Comparison of ENCODE assay signal across 16 cellular contexts in the genomic region with DNA sequence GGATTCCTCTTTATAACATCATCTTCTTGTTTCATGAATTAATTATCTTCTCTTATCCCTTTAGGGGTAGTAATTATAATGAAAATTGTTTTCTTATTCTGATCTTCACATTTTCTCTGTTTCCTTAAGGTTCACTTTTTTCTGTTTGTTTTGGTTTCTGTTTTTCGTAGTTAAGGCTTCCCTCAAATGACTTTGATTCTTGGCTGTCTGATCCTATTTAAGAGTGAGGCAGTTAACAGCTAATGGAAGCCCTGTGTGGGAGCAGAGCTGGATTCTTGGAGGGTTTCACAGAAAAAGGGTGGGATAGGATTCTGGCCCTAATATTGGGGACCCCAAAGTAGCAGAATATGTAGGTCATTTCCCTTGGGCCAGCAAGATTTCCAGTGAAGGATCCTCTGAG. TPM values are rescaled to one million over a fixed set of nuclear protein-coding genes. Genes with fewer than 3 reads are reported as not detected.
DNase-seq lines count a peak whose midpoint lies in the region; ATAC-seq and TF ChIP-seq lines count a peak whose summit lies in the region.
"Had no signal": no experiment of that assay in that cellular context is flagged by ENCODE, and none has a peak within 500 bp of the region (broad histone marks: within the 10 kb centered on the region; RNA-seq: fewer than 3 reads in every experiment).

No MANE protein-coding gene starts in this region.

- DNase-seq in left ventricle myocardium inferior: no peak
- no peak for DNase-seq in right atrium auricular region (ENCODE audit: low spot score)
- DNase-seq in esophagus squamous epithelium (lab: John Stamatoyannopoulos, UW): no peak
- DNase-seq in prostate gland (ENCODE audit: low spot score): no peak
- DNase-seq in uterus: no peak
- no peak for DNase-seq in stimulated activated CD4-positive, alpha-beta T cell treated with anti-CD3 and anti-CD28 coated beads, Interleukin-4, amount 100 ng/mL, for 1 hour
- DNase-seq: activated CD4-positive, alpha-beta memory T cell treated with anti-CD3 and anti-CD28 coated beads, Interleukin-2, amount 10 ng/mL, durations not matched to agents 7 days and 5 days; CD4-positive, CD25-positive, alpha-beta regulatory T cell; NCI-H446 treated with DMSO at 0.1 percent for 48 hours; nucleus accumbens; substantia nigra had no signal

- intact Hi-C loops in left ventricle myocardium inferior (cut with micrococcal nuclease): loop anchor here (5.0 kb wide), 1 partner anchor 91 kb away; no protein-coding TSS in a partner anchor
- intact Hi-C loops in esophagus squamous epithelium (cut with DNase I): no loop called here
- intact Hi-C loops in prostate gland (cut with DNase I): no loop called here
- intact Hi-C loops in uterus (cut with DNase I; ENCODE audit: low total_unique reads): no loop called here

- H3K36me3 ChIP-seq in left ventricle myocardium inferior: no peaks in the 10 kb centered on the region
- no peaks in the 10 kb centered on the region for H3K36me3 ChIP-seq in right atrium auricular region
- no peaks in the 10 kb centered on the region for H3K36me3 ChIP-seq in esophagus squamous epithelium
- H3K36me3 ChIP-seq in prostate gland: no peaks in the 10 kb centered on the region
- no peaks in the 10 kb centered on the region for H3K36me3 ChIP-seq in uterus

- no peaks in the 10 kb centered on the region for H3K9me3 ChIP-seq in left ventricle myocardium inferior (replicated peaks)
- no peaks in the 10 kb centered on the region for H3K9me3 ChIP-seq in right atrium auricular region
- no peaks in the 10 kb centered on the region for H3K9me3 ChIP-seq in esophagus squamous epithelium
- no peaks in the 10 kb centered on the region for H3K9me3 ChIP-seq in prostate gland
- no peaks in the 10 kb centered on the region for H3K9me3 ChIP-seq in uterus
- H3K9me3 ChIP-seq: A549 had no signal

- 15 to 25% methylated on average over 1 of the region's 1 CpG for WGBS in esophagus squamous epithelium, 2 donors
- 30% methylated on average over 1 of the region's 1 CpG for WGBS in prostate gland

- peak overlapping the region; percentile 21 for H3K27ac ChIP-seq in left ventricle myocardium inferior (replicated peaks)
- H3K27ac ChIP-seq in right atrium auricular region: peak overlapping the region in 1 of 2 donors; percentile 13
- peak overlapping the region; percentile 63 to 87 (median 82) for H3K27ac ChIP-seq in esophagus squamous epithelium
- peak overlapping the region; percentile 63 to 75 for H3K27ac ChIP-seq in prostate gland
- peak overlapping the region; percentile 23 to 46 for H3K27ac ChIP-seq in uterus
- H3K27ac ChIP-seq: HL-60 had no signal

- ATAC-seq in HG03378 (IDR thresholded peaks at IDR 0.05; ENCODE audit: unreplicated experiment): no peak
- no peak for ATAC-seq in HG03460 (IDR thresholded peaks at IDR 0.05; ENCODE audit: unreplicated experiment)
- ATAC-seq: activated naive CD4-positive, alpha-beta T cell treated with anti-CD3 and anti-CD28 coated beads, Interleukin-2, amount 50 U/mL, for 72 hours had no signal

- TF ChIP-seq CTCF in left ventricle myocardium inferior (IDR thresholded peaks at IDR 0.05; ENCODE audit: borderline replicate concordance) (no peak), right atrium auricular region (IDR thresholded peaks at IDR 0.05) (no peak), esophagus squamous epithelium (IDR thresholded peaks at IDR 0.05) (no peak), prostate gland (IDR thresholded peaks at IDR 0.05) (no peak), uterus (IDR thresholded peaks at IDR 0.05) (no peak)

- H3K4me1 ChIP-seq in left ventricle myocardium inferior (peaks cover 18% of the 10 kb centered on the region), right atrium auricular region (peaks cover 0 to 20% of the 10 kb centered on the region in 2 donors), esophagus squamous epithelium (peaks cover 17 to 56% (median 31%) of the 10 kb centered on the region in 3 donors), prostate gland (replicated peaks) (peaks cover 6% of the 10 kb centered on the region), uterus (no peaks in the 10 kb centered on the region)

- TF ChIP-seq POLR2A in esophagus squamous epithelium (IDR thresholded peaks at IDR 0.05): no peak
- no peak for TF ChIP-seq POLR2A in prostate gland (IDR thresholded peaks at IDR 0.05)
- TF ChIP-seq POLR2A in uterus (IDR thresholded peaks at IDR 0.05): no peak

- no peaks in the 10 kb centered on the region for H3K27me3 ChIP-seq in left ventricle myocardium inferior (ENCODE audit: low read depth)
- H3K27me3 ChIP-seq in right atrium auricular region: no peaks in the 10 kb centered on the region
- H3K27me3 ChIP-seq in esophagus squamous epithelium: no peaks in the 10 kb centered on the region
- no peaks in the 10 kb centered on the region for H3K27me3 ChIP-seq in prostate gland (replicated peaks; ENCODE audit: insufficient read depth)
- H3K27me3 ChIP-seq in uterus: no peaks in the 10 kb centered on the region

- no peak overlapping the region for H3K4me3 ChIP-seq in left ventricle myocardium inferior
- no peak overlapping the region for H3K4me3 ChIP-seq in right atrium auricular region
- H3K4me3 ChIP-seq in esophagus squamous epithelium: no peak overlapping the region
- no peak overlapping the region for H3K4me3 ChIP-seq in prostate gland
- no peak overlapping the region for H3K4me3 ChIP-seq in uterus
- H3K4me3 ChIP-seq: A549 had no signal

RNA-seq across cellular contexts. Expression of a gene that starts 6.8 kb away (rescaled TPM):
- total RNA-seq in left ventricle myocardium inferior (44.4 TPM), right atrium auricular region (100 to 1,000 TPM in 1 of 2 donors, 10 to 100 TPM in 1; 62.3 to 119 TPM), esophagus squamous epithelium (10 to 100 TPM; 54.5 to 99.0 (median 59.1) TPM), prostate gland (10 to 100 TPM; 86.1 to 92.8 TPM), uterus (10 to 100 TPM; 49.4 to 87.5 (median 61.4) TPM)
- total RNA-seq: activated CD4-positive, alpha-beta memory T cell treated with anti-CD3 and anti-CD28 coated beads, Interleukin-2, amount 10 ng/mL, durations not matched to agents 7 days and 5 days; CD4-positive, CD25-positive, alpha-beta regulatory T cell had no signal
